ENCODE assay signal across 8 cellular contexts in genomic region chr4:38177792-38178665, GRCh38.
A peak's percentile ranks its signal among the peaks of the same experiment; 100 is the strongest.
DNase-seq lines count a peak whose midpoint lies in the region; ATAC-seq and TF ChIP-seq lines count a peak whose summit lies in the region.

No MANE protein-coding gene starts in this region.

- H3K4me1 ChIP-seq in breast epithelium = no peaks in the 10 kb centered on the region
- H3K4me1 ChIP-seq in thyroid gland = peaks cover 0 to 5% of the 10 kb centered on the region in 2 donors

- POLR2A ChIA-PET in MCF 10A (lab: Yijun Ruan, JAX) = interaction anchor here (0.6 to 3.7 kb wide), 10 partner anchors 16 to 553 kb away, joined by 3 to 22 read pairs (median 4); no protein-coding TSS in a partner anchor

- no peaks in the 10 kb centered on the region for H3K36me3 Mint-ChIP-seq in MCF 10A (ENCODE audit: insufficient read depth, unreplicated experiment)

- H3K4me1 Mint-ChIP-seq in MCF 10A (ENCODE audit: insufficient read depth, unreplicated experiment) = peaks cover 39% of the 10 kb centered on the region

- no peak for ATAC-seq in HG02678 (IDR thresholded peaks at IDR 0.05; ENCODE audit: unreplicated experiment)

- TF ChIP-seq CTCF in MCF 10A (IDR thresholded peaks at IDR 0.05; ENCODE audit: unreplicated experiment) (no peak), breast epithelium (IDR thresholded peaks at IDR 0.05) (no peak), lower leg skin (IDR thresholded peaks at IDR 0.05) (no peak), thyroid gland (IDR thresholded peaks at IDR 0.05) (no peak)

- no peaks in the 10 kb centered on the region for H3K9me3 Mint-ChIP-seq in MCF 10A (ENCODE audit: unreplicated experiment)

- peak overlapping the region; percentile 10 for H3K27ac Mint-ChIP-seq in MCF 10A (ENCODE audit: low read depth, unreplicated experiment)

- BruUV-seq in MCF 10A (replicated peaks; lab: Mats Ljungman, UMichigan) = no TSS peak

- intact Hi-C loops in MCF 10A (cut with micrococcal nuclease) (loop anchor here (2.0 kb wide), 1 partner anchor 115 kb away; no protein-coding TSS in a partner anchor), breast epithelium (cut with DNase I; ENCODE audit: low total_unique reads) (no loop called here), lower leg skin (cut with DNase I; ENCODE audit: low total_unique reads) (loop anchor here (5.0 to 10.0 kb wide), 2 partner anchors 113 to 499 kb away; no protein-coding TSS in a partner anchor), thyroid gland (cut with DNase I) (loop anchor here (5.0 to 10.0 kb wide), 2 partner anchors 113 to 554 kb away; no protein-coding TSS in a partner anchor)

- no peaks in the 10 kb centered on the region for H3K36me3 ChIP-seq in breast epithelium
- no peaks in the 10 kb centered on the region for H3K36me3 ChIP-seq in thyroid gland
- no peaks in the 10 kb centered on the region for H3K36me3 ChIP-seq in H7 (replicated peaks; ENCODE audit: control insufficient read depth, insufficient read depth, low read length)

- H3K27me3 ChIP-seq in breast epithelium (no peaks in the 10 kb centered on the region), thyroid gland (no peaks in the 10 kb centered on the region), H7 (ENCODE audit: control insufficient read depth, insufficient read depth, low read length) (no peaks in the 10 kb centered on the region)

- peak overlapping the region; percentile 8 for H3K4me3 Mint-ChIP-seq in MCF 10A (ENCODE audit: unreplicated experiment)

- WGBS in lower leg skin, 2 donors = 35 to 39% methylated on average over 9 of the region's 9 CpGs
- WGBS in thyroid gland, 2 donors = 76 to 78% methylated on average over 9 of the region's 9 CpGs

- TF ChIP-seq POLR2A in breast epithelium (IDR thresholded peaks at IDR 0.05) (no peak), lower leg skin (IDR thresholded peaks at IDR 0.05) (no peak), thyroid gland (IDR thresholded peaks at IDR 0.05) (no peak)

- H3K27me3 Mint-ChIP-seq in MCF 10A (ENCODE audit: insufficient read depth, unreplicated experiment) = no peaks in the 10 kb centered on the region

- no peak overlapping the region for H3K4me3 ChIP-seq in breast epithelium
- H3K4me3 ChIP-seq in lower leg skin (ENCODE audit: low read depth, poor library complexity, severe bottlenecking) = no peak overlapping the region
- H3K4me3 ChIP-seq in thyroid gland (replicated peaks in 1 of 3) = no peak overlapping the region
- no peak overlapping the region for H3K4me3 ChIP-seq in H7 (ENCODE audit: insufficient read depth, low read depth, low read length)

- H3K9me3 ChIP-seq in breast epithelium (no peaks in the 10 kb centered on the region), thyroid gland (no peaks in the 10 kb centered on the region)

- CTCF ChIA-PET in MCF 10A (lab: Yijun Ruan, JAX) = interaction anchor here (0.5 to 7.1 kb wide), 24 partner anchors 9 to 604 kb away, joined by 3 to 145 read pairs (median 8); no protein-coding TSS in a partner anchor

- H3K27ac ChIP-seq in breast epithelium (no peak overlapping the region), thyroid gland (no peak overlapping the region)

- DNase-seq in MCF 10A (ENCODE audit: unreplicated experiment) (peak; percentile 62), breast epithelium (ENCODE audit: low spot score in 2 of 2) (no peak), lower leg skin (ENCODE audit: low spot score in 2 of 2) (peak; percentile 81 to 94), thyroid gland (peak; percentile 56 to 62), H7 (no peak), glomerular visceral epithelial cell (ENCODE audit: extremely low spot score) (no peak)
- peak in 3 of 4 experiments; percentile 5 to 22 (median 19) for DNase-seq in activated naive CD4-positive, alpha-beta T cell (lab: John Stamatoyannopoulos, UW)

Comparison
In these comparisons a context has a peak if more than half of its experiments do, and no peak if none do; other contexts are left out.
1. DNase-seq: peak in MCF 10A (single experiment), activated naive CD4-positive, alpha-beta T cell (3 of 4), lower leg skin (2 of 2) and thyroid gland (2 of 2); none in breast epithelium (0 of 2), H7 (single experiment) and glomerular visceral epithelial cell (single experiment).